ENCODE assay signal across 2 cellular contexts in the genomic region with DNA sequence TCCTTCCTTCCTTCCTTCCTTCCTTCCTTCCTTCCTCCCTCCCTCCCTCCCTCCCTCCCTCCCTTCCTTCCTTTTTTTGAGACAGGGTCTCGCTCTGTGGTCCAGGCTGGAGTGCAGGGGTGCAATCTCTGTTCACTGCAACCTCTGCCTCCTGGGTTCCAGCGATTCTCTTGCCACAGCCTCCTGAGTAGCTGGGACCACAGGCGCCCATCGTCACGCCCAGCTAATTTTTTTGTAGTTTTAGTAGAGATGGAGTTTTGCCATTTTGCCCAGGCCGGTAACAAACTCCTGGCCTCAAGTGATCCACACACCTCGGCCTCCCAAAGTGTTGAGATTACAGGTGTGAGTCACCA. TPM values are rescaled to one million over a fixed set of nuclear protein-coding genes. Genes with fewer than 3 reads are reported as not detected.
"Had no signal": no experiment of that assay in that cellular context is flagged by ENCODE, and none has a peak within 500 bp of the region (broad histone marks: within the 10 kb centered on the region; RNA-seq: fewer than 3 reads in every experiment).

No MANE protein-coding gene starts in this region.

RNA-seq across cellular contexts. Expression of a gene that starts 50.9 kb away (rescaled TPM):
- total RNA-seq: left ventricle myocardium inferior had no signal
- polyA plus RNA-seq: smooth muscle cell had no signal
